Comparison of ENCODE assay signal across 15 cellular contexts in genomic region chr12:49133590-49133989, GRCh38. TPM values are rescaled to one million over a fixed set of nuclear protein-coding genes. Genes with fewer than 3 reads are reported as not detected.
A peak's percentile ranks its signal among the peaks of the same experiment; 100 is the strongest.
DNase-seq lines count a peak whose midpoint lies in the region; ATAC-seq and TF ChIP-seq lines count a peak whose summit lies in the region.
"Had no signal": no experiment of that assay in that cellular context is flagged by ENCODE, and none has a peak within 500 bp of the region (broad histone marks: within the 10 kb centered on the region; RNA-seq: fewer than 3 reads in every experiment).

No MANE protein-coding gene starts in this region.

- peak overlapping the region; percentile 99 for H3K4me2 ChIP-seq in OCI-LY7 (ENCODE audit: low read length)

- peaks cover 15% of the 10 kb centered on the region for H4K20me1 ChIP-seq in OCI-LY7 (ENCODE audit: insufficient read depth, low read length)

- ATAC-seq in stimulated activated effector memory CD8-positive, alpha-beta T cell treated with anti-CD3 and anti-CD28 coated beads, Interleukin-12 subunit alpha, Interleukin-12 subunit beta, amount 100 ng/mL, for 72 hours = no peak
- no peak for ATAC-seq in CD8-positive, alpha-beta T cell
- ATAC-seq: activated naive CD4-positive, alpha-beta T cell treated with anti-CD3 and anti-CD28 coated beads, Interleukin-2, amount 50 U/mL, for 72 hours had no signal

- no peak overlapping the region for H3K27ac Mint-ChIP-seq in stimulated activated effector memory CD8-positive, alpha-beta T cell treated with anti-CD3 and anti-CD28 coated beads, Interleukin-12 subunit alpha, Interleukin-12 subunit beta, amount 100 ng/mL, for 72 hours
- no peak overlapping the region for H3K27ac Mint-ChIP-seq in CD8-positive, alpha-beta T cell
- H3K27ac Mint-ChIP-seq: activated naive CD4-positive, alpha-beta T cell treated with anti-CD3 and anti-CD28 coated beads, Interleukin-2, amount 50 U/mL, for 72 hours had no signal

- peaks cover 58% of the 10 kb centered on the region for H3K79me2 ChIP-seq in OCI-LY7 (ENCODE audit: insufficient read depth, low read depth, low read length)

- H3K4me3 Mint-ChIP-seq in stimulated activated effector memory CD8-positive, alpha-beta T cell treated with anti-CD3 and anti-CD28 coated beads, Interleukin-12 subunit alpha, Interleukin-12 subunit beta, amount 100 ng/mL, for 72 hours = peak overlapping the region; percentile 97
- H3K4me3 Mint-ChIP-seq in CD8-positive, alpha-beta T cell = no peak overlapping the region

- H3K27me3 Mint-ChIP-seq in CD8-positive, alpha-beta T cell (ENCODE audit: low read depth) = no peaks in the 10 kb centered on the region

- H2AFZ ChIP-seq in OCI-LY7 (ENCODE audit: low read length) = peak overlapping the region; percentile 78; the same call in 1 of the 2 replicates

- no peaks in the 10 kb centered on the region for H3K9me3 ChIP-seq in OCI-LY7 (ENCODE audit: low read length)
- no peaks in the 10 kb centered on the region for H3K9me3 ChIP-seq in breast epithelium
- no peaks in the 10 kb centered on the region for H3K9me3 ChIP-seq in CD8-positive, alpha-beta T cell (ENCODE audit: low read length)
- H3K9me3 ChIP-seq: stomach had no signal

- H3K4me3 ChIP-seq in GM12865 (ENCODE audit: low read depth, low read length) (peak overlapping the region; percentile 72), OCI-LY7 (ENCODE audit: low read depth, low read length, poor library complexity, severe bottlenecking) (peak overlapping the region; percentile 90), breast epithelium (no peak overlapping the region)
- H3K4me3 ChIP-seq in CD8-positive, alpha-beta T cell (ENCODE audit: low read depth, low read length) = no peak overlapping the region

- H3K36me3 Mint-ChIP-seq in stimulated activated effector memory CD8-positive, alpha-beta T cell treated with anti-CD3 and anti-CD28 coated beads, Interleukin-12 subunit alpha, Interleukin-12 subunit beta, amount 100 ng/mL, for 72 hours = peaks cover 39% of the 10 kb centered on the region
- H3K36me3 Mint-ChIP-seq in CD8-positive, alpha-beta T cell = peaks cover 24% of the 10 kb centered on the region

- TF ChIP-seq POLR2A in breast epithelium (IDR thresholded peaks at IDR 0.05) = no peak

- H3K9me3 Mint-ChIP-seq in stimulated activated effector memory CD8-positive, alpha-beta T cell treated with anti-CD3 and anti-CD28 coated beads, Interleukin-12 subunit alpha, Interleukin-12 subunit beta, amount 100 ng/mL, for 72 hours = no peaks in the 10 kb centered on the region
- no peaks in the 10 kb centered on the region for H3K9me3 Mint-ChIP-seq in CD8-positive, alpha-beta T cell
- H3K9me3 Mint-ChIP-seq: activated naive CD4-positive, alpha-beta T cell treated with anti-CD3 and anti-CD28 coated beads, Interleukin-2, amount 50 U/mL, for 72 hours had no signal

- CTCF ChIA-PET in OCI-LY7 (lab: Charles Lee; ENCODE audit: unreplicated experiment) = no interaction called here
- CTCF ChIA-PET in CD8-positive, alpha-beta T cell (lab: Charles Lee) = interaction anchor here (0.6 to 1.9 kb wide), 2 partner anchors 36 to 381 kb away, joined by 3 to 7 read pairs; no protein-coding TSS in a partner anchor

- POLR2A ChIA-PET in OCI-LY7 (lab: Charles Lee) = interaction anchor here (0.7 to 2.5 kb wide), 5 partner anchors 11 to 380 kb away, joined by 3 to 22 read pairs (median 5); partner anchors contain the start of gene TUBA1A
- POLR2A ChIA-PET in CD8-positive, alpha-beta T cell (lab: Charles Lee) = interaction anchor here (4.9 kb wide), 2 partner anchors 24 to 55 kb away, joined by 102 to 117 read pairs; partner anchors contain the start of genes LMBR1L and TUBA1A

- no peaks in the 10 kb centered on the region for H3K27me3 ChIP-seq in breast epithelium
- no peaks in the 10 kb centered on the region for H3K27me3 ChIP-seq in CD8-positive, alpha-beta T cell (ENCODE audit: insufficient read depth, low read length)
- H3K27me3 ChIP-seq: stomach had no signal

- TF ChIP-seq CTCF in GM12865 (IDR thresholded peaks at IDR 0.05; ENCODE audit: insufficient read depth, low read depth, low read length, missing control alignments) (no peak), OCI-LY7 (conservative IDR thresholded peaks at IDR 0.05; ENCODE audit: low read length) (no peak), breast epithelium (IDR thresholded peaks at IDR 0.05) (no peak)
- no peak for TF ChIP-seq CTCF in CD8-positive, alpha-beta T cell (IDR thresholded peaks at IDR 0.05)

- H3K4me1 Mint-ChIP-seq in stimulated activated effector memory CD8-positive, alpha-beta T cell treated with anti-CD3 and anti-CD28 coated beads, Interleukin-12 subunit alpha, Interleukin-12 subunit beta, amount 100 ng/mL, for 72 hours = peaks cover 29% of the 10 kb centered on the region
- peaks cover 32% of the 10 kb centered on the region for H3K4me1 Mint-ChIP-seq in CD8-positive, alpha-beta T cell (ENCODE audit: low read depth)

- intact Hi-C loops in OCI-LY7 (cut with micrococcal nuclease; ENCODE audit: unreplicated experiment) (loop anchor here (5.0 kb wide), 3 partner anchors 116 to 609 kb away; partner anchors contain the start of genes DDX23, PRKAG1 and TMBIM6), breast epithelium (cut with DNase I; ENCODE audit: low total_unique reads) (no loop called here)
- intact Hi-C loops in CD8-positive, alpha-beta T cell (cut with DNase I, micrococcal nuclease) = loop anchor here in 1 of 2 experiments (5.0 kb wide), 3 partner anchors 189 to 1629 kb away; partner anchors contain the start of genes ATF1, DDX23 and TROAP

- no peaks in the 10 kb centered on the region for H3K9me2 ChIP-seq in OCI-LY7 (ENCODE audit: insufficient read depth, low read length)

- H3K27ac ChIP-seq in OCI-LY7 (ENCODE audit: low read depth, low read length, poor library complexity, severe bottlenecking) = peak overlapping the region; percentile 95
- peak overlapping the region; percentile 59 to 98 for H3K27ac ChIP-seq in breast epithelium
- no peak overlapping the region for H3K27ac ChIP-seq in CD8-positive, alpha-beta T cell (ENCODE audit: low read depth, low read length)

- DNase-seq in GM12865 (ENCODE audit: low read depth) (no peak), OCI-LY7 (ENCODE audit: low spot score) (no peak), breast epithelium (ENCODE audit: low spot score in 2 of 2) (no peak), NCI-H2196 treated with DMSO at 0.1 percent for 48 hours (lab: John Stamatoyannopoulos, UW; ENCODE audit: unreplicated experiment) (no peak)
- no peak for DNase-seq in stimulated activated effector memory CD8-positive, alpha-beta T cell treated with anti-CD3 and anti-CD28 coated beads, Interleukin-12 subunit alpha, Interleukin-12 subunit beta, amount 100 ng/mL, for 72 hours (ENCODE audit: low spot score in 2 of 2)
- DNase-seq in effector CD8-positive, alpha-beta T cell (lab: John Stamatoyannopoulos, UW) = no peak
- DNase-seq in CD8-positive, alpha-beta T cell = no peak
- DNase-seq: activated CD4-positive, alpha-beta T cell treated with anti-CD3 and anti-CD28 coated beads, Interleukin-2, amount 50 U/mL, for 48 hours; cortex of kidney; Kasumi-1; NCI-H2107; stimulated activated CD4-positive, alpha-beta T cell treated with anti-CD3 and anti-CD28 coated beads, Interleukin-4, amount 100 ng/mL, for 24 hours; stomach had no signal

- H3K4me1 ChIP-seq in OCI-LY7 (ENCODE audit: insufficient read depth, low read length, poor library complexity, severe bottlenecking) = peaks cover 22% of the 10 kb centered on the region
- H3K4me1 ChIP-seq in breast epithelium = peaks cover 5 to 9% of the 10 kb centered on the region in 2 donors
- H3K4me1 ChIP-seq in CD8-positive, alpha-beta T cell (ENCODE audit: insufficient read depth, low read length) = peaks cover 25% of the 10 kb centered on the region

- no TSS peak for BruUV-seq in OCI-LY7 (replicated peaks; lab: Mats Ljungman, UMichigan)

- peaks cover 34% of the 10 kb centered on the region for H3K36me3 ChIP-seq in OCI-LY7 (ENCODE audit: insufficient read depth, low read length)
- no peaks in the 10 kb centered on the region for H3K36me3 ChIP-seq in breast epithelium
- H3K36me3 ChIP-seq in CD8-positive, alpha-beta T cell (ENCODE audit: insufficient read depth, low read length) = no peaks in the 10 kb centered on the region

RNA-seq across cellular contexts. Expression of gene TUBA1B, which starts 2.4 kb away (rescaled TPM):
- 3,393 and 3,539 TPM in 2 replicates for total RNA-seq in OCI-LY7 (2014; rRNA removed; shearing (Covaris generic))
- total RNA-seq in OCI-LY7 (2022) = 2,079 and 2,137 TPM in 2 replicates
- 100 to 1,000 TPM; 329 to 646 (median 567) TPM for total RNA-seq in breast epithelium
- 100 to 1,000 TPM; 103 to 105 TPM for total RNA-seq in CD8-positive, alpha-beta T cell

RNA-seq across cellular contexts. Expression of gene LMBR1L, which starts 22.9 kb away (rescaled TPM):
- 26.8 and 37.2 TPM in 2 replicates for total RNA-seq in OCI-LY7 (2014; rRNA removed; shearing (Covaris generic))
- total RNA-seq in OCI-LY7 (2022) (43.6 and 48.1 TPM in 2 replicates), breast epithelium (10 to 100 TPM; 37.6 to 73.0 (median 58.3) TPM)
- total RNA-seq in CD8-positive, alpha-beta T cell = 100 to 1,000 TPM; 464 to 497 TPM

RNA-seq across cellular contexts. Expression of gene DHH, which starts 39.0 kb away (rescaled TPM):
- total RNA-seq in OCI-LY7 (2014; rRNA removed; shearing (Covaris generic)) = 0.06 TPM in 1 of 2 replicates, not detected in the other
- total RNA-seq in OCI-LY7 (2022) (0.17 and 0.31 TPM in 2 replicates), breast epithelium (1 to 10 TPM in 2 of 3 donors, under 1 TPM in 1; 0.29 to 1.6 (median 1.4) TPM)
- total RNA-seq in CD8-positive, alpha-beta T cell = under 1 TPM; 0.71 to 0.78 TPM
- total RNA-seq: T-helper 1 cell treated with Interleukin-12 subunit alpha and Interleukin-12 subunit beta and Interleukin-4 antibody, amounts not matched to agents 30 ng/mL and 1 ng/mL, for 36 hours had no signal

RNA-seq across cellular contexts. Expression of gene TUBA1A, which starts 55.3 kb away (rescaled TPM):
- total RNA-seq in OCI-LY7 (2014; rRNA removed; shearing (Covaris generic)) = 189 and 214 TPM in 2 replicates
- total RNA-seq in OCI-LY7 (2022) = 136 and 159 TPM in 2 replicates
- 100 to 1,000 TPM; 133 to 215 (median 150) TPM for total RNA-seq in breast epithelium
- 100 to 1,000 TPM; 209 to 225 TPM for total RNA-seq in CD8-positive, alpha-beta T cell

Comparison
In these comparisons a context has a peak if more than half of its experiments do, and no peak if none do; other contexts are left out.
1. H3K4me3 ChIP-seq: peak in GM12865 (single experiment) and OCI-LY7 (single experiment); none in breast epithelium (0 of 3) and CD8-positive, alpha-beta T cell (single experiment).
2. RNA of gene LMBR1L, which starts 22.9 kb away (total RNA-seq): 464 to 497 TPM in CD8-positive, alpha-beta T cell; 37.6 to 73.0 TPM in breast epithelium and 26.8 to 48.1 TPM in OCI-LY7; every median in the first group is over 4 times any median in the second.